Comparison of ENCODE assay signal across 8 cellular contexts in the genomic region with DNA sequence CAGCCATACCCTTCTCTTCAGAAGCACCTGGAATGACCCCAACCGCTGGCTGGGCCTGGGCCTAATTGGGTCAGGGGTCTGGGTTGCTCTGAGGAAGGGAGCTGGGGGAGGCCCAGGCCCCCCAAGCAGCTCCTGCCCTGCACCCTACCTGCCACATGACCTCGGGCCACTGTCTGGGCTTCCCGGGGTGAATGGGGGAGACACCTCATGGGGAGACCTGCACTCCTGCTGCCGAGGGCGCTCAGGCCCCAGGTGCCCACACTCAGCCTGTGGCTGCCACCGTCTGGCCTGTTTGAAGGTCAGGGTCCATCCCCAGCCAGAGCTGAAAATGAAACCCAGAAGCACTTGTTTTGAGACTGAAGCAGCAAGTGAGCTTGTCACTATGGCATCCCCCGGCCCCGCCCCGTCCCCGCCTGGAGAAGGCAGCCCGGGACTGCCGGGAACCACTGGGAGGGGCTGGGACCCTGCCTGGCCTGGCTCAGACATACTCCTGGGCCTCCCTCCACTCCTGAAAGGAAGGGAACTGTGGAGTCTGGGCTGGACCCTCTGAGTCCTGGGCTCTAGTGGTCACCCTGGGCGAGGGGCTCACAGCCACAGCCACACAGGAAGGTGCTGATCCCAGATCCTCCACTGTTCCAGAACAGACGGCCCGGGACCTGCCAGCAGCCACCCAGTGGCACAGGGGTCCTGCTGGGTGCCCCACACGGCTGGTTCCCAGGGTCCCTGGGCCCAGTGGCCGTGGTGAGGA. TPM values are rescaled to one million over a fixed set of nuclear protein-coding genes. Genes with fewer than 3 reads are reported as not detected.
DNase-seq lines count a peak whose midpoint lies in the region.
"Had no signal": no experiment of that assay in that cellular context is flagged by ENCODE, and none has a peak within 500 bp of the region (broad histone marks: within the 10 kb centered on the region; RNA-seq: fewer than 3 reads in every experiment).

No MANE protein-coding gene starts in this region.

- H3K27ac ChIP-seq in temporal lobe (ENCODE audit: low read depth, low read length), result peak overlapping the region; percentile 9

- DNase-seq in HT1080 (ENCODE audit: low read depth), result peak; percentile 48
- DNase-seq in astrocyte of the hippocampus (ENCODE audit: low read depth, low spot score), result peak; percentile 91
- peak; percentile 63 for DNase-seq in iris pigment epithelial cell (ENCODE audit: low read depth)
- DNase-seq in ecto neural progenitor cell (ENCODE audit: low spot score), result no peak
- no peak for DNase-seq in activated CD4-positive, CD25-positive, alpha-beta regulatory T cell (lab: John Stamatoyannopoulos, UW)
- no peak for DNase-seq in COLO829 (ENCODE audit: low spot score)
- DNase-seq: activated naive CD8-positive, alpha-beta T cell treated with anti-CD3 and anti-CD28 coated beads, Interleukin-2, amount 10 ng/mL, durations not matched to agents 7 days and 5 days had no signal

RNA-seq across cellular contexts. Expression of a gene that starts 7.4 kb away (rescaled TPM):
- total RNA-seq in HT1080 (2014; rRNA removed; shearing (Covaris generic)), result 9.5 and 12.6 TPM in 2 replicates
- 3.7 and 5.0 TPM in 2 replicates for polyA plus RNA-seq in HT1080 (2015; cell fraction: cytosol; rRNA removed)
- polyA plus RNA-seq in HT1080 (2015; cell fraction: nucleus; rRNA removed), result 49.0 and 60.3 TPM in 2 replicates
- total RNA-seq in temporal lobe, result 4.7 TPM

RNA-seq across cellular contexts. Expression of a gene that starts 37.5 kb away (rescaled TPM):
- total RNA-seq in HT1080 (2014; rRNA removed; shearing (Covaris generic)), result 72.9 and 82.4 TPM in 2 replicates
- polyA plus RNA-seq in HT1080 (2015; cell fraction: cytosol; rRNA removed), result 67.3 and 78.0 TPM in 2 replicates
- 253 and 258 TPM in 2 replicates for polyA plus RNA-seq in HT1080 (2015; cell fraction: nucleus; rRNA removed)
- 32.2 TPM for total RNA-seq in temporal lobe

Comparison
In these comparisons a context has a peak if more than half of its experiments do, and no peak if none do; other contexts are left out.
1. DNase-seq: peak in HT1080 (single experiment), astrocyte of the hippocampus (single experiment) and iris pigment epithelial cell (single experiment); none in ecto neural progenitor cell (single experiment), activated CD4-positive, CD25-positive, alpha-beta regulatory T cell (0 of 4) and COLO829 (single experiment).